In genomic region chr16:57028086-57028485, GRCh38 we compare ENCODE assay signal across 1 cellular context.
TF ChIP-seq lines count a peak whose summit lies in the region.

No MANE protein-coding gene starts in this region.

TF ChIP-seq in WTC11, 78 proteins besides CTCF, POLR2A, EP300 and RAD21 (continued from another document):
- no peak for TF ChIP-seq ATF2 (CRISPR knock-in tag; IDR thresholded peaks at IDR 0.05; ENCODE audit: borderline replicate concordance, low read depth)
